22 cellular contexts compared by ENCODE assay signal in genomic region chr15:39936681-39937080, GRCh38. TPM values are rescaled to one million over a fixed set of nuclear protein-coding genes. Genes with fewer than 3 reads are reported as not detected.
A peak's percentile ranks its signal among the peaks of the same experiment; 100 is the strongest.
DNase-seq lines count a peak whose midpoint lies in the region; ATAC-seq and TF ChIP-seq lines count a peak whose summit lies in the region.
"Had no signal": no experiment of that assay in that cellular context is flagged by ENCODE, and none has a peak within 500 bp of the region (broad histone marks: within the 10 kb centered on the region; RNA-seq: fewer than 3 reads in every experiment).

No MANE protein-coding gene starts in this region.

- H3K9me3 Mint-ChIP-seq in brain (peaks cover 0 to 2% (median 0%) of the 10 kb centered on the region in 5 experiments), osteocyte (ENCODE audit: unreplicated experiment) (no peaks in the 10 kb centered on the region)
- H3K9me3 Mint-ChIP-seq: activated CD4-positive, alpha-beta T cell treated with anti-CD3 and anti-CD28 coated beads, Interleukin-2, amount 10 ng/mL, durations not matched to agents 7 days and 5 days had no signal

- H2AFZ ChIP-seq in GM23248: no peak overlapping the region
- H2AFZ ChIP-seq in IMR-90 (replicated peaks; ENCODE audit: low read length, poor library complexity): no peak overlapping the region

- peak overlapping the region; percentile 15 for H2BK5ac ChIP-seq in IMR-90 (ENCODE audit: low read depth, low read length, poor library complexity, severe bottlenecking)

- no peak overlapping the region; the same call in 1 of the 2 replicates for H2BK20ac ChIP-seq in IMR-90 (ENCODE audit: low read depth, low read length)

- in situ Hi-C loops in GM23248 (cut with MboI): no loop called here
- in situ Hi-C loops in IMR-90 (cut with MboI; ENCODE audit: low sequenced_read_pairs): no loop called here
- in situ Hi-C loops in HAP-1 (cut with MboI; ENCODE audit: low sequenced_read_pairs): no loop called here
- in situ Hi-C loops in GM13977 (cut with MboI; ENCODE audit: low pct_unique_long_range_greater_than_20kb, low sequenced_read_pairs, unreplicated experiment): no loop called here

- WGBS in GM23248 (ENCODE audit: low coverage in 1 of 2, low lambda C conversion rate in 2 of 2, missing lambda C conversion rate in 2 of 2), 2 experiments: 81 to 86% methylated on average over 3 of the region's 3 CpGs
- 73% methylated on average over 3 of the region's 3 CpGs; no CpG with 5 or more reads in 1 of the 2 experiments for WGBS in IMR-90 (ENCODE audit: extremely low coverage in 2 of 2, insufficient read length in 1 of 2), 2 experiments

- H3K23ac ChIP-seq in IMR-90 (ENCODE audit: low read depth, low read length): no peak overlapping the region

- BruUV-seq in IMR-90 (replicated peaks; lab: Mats Ljungman, UMichigan): no TSS peak

- H3K36me3 Mint-ChIP-seq in brain (peaks cover 49% of the 10 kb centered on the region), osteocyte (ENCODE audit: unreplicated experiment) (peaks cover 11% of the 10 kb centered on the region)

- peaks cover 34% of the 10 kb centered on the region for H3F3A ChIP-seq in GM23248 (ENCODE audit: insufficient read depth)

- H3K9me3 ChIP-seq in GM23248 (ENCODE audit: low read depth) (no peaks in the 10 kb centered on the region), IMR-90 (ENCODE audit: control insufficient read depth, insufficient read depth, low read length) (no peaks in the 10 kb centered on the region), HAP-1 (no peaks in the 10 kb centered on the region)
- H3K9me3 ChIP-seq: tibial nerve had no signal

- H4K20me1 ChIP-seq in GM23248 (ENCODE audit: insufficient read depth) (no peaks in the 10 kb centered on the region), IMR-90 (ENCODE audit: insufficient read depth, low read length) (peaks cover 21% of the 10 kb centered on the region; the same call in 1 of the 2 replicates)

- no peak overlapping the region for H2BK120ac ChIP-seq in IMR-90 (ENCODE audit: low read depth, low read length)

- no peak overlapping the region for H3K18ac ChIP-seq in IMR-90 (ENCODE audit: low read depth, low read length)

- DNase-seq in GM23248 (no peak), IMR-90 (no peak), osteocyte (ENCODE audit: extremely low spot score, unreplicated experiment) (no peak), HAP-1 (ENCODE audit: low spot score in 2 of 2) (no peak), GM13977 (ENCODE audit: low spot score) (no peak)
- DNase-seq: activated CD4-positive, alpha-beta T cell treated with anti-CD3 and anti-CD28 coated beads, Interleukin-2, amount 10 ng/mL, durations not matched to agents 7 days and 5 days; activated CD8-positive, alpha-beta memory T cell treated with anti-CD3 and anti-CD28 coated beads, Interleukin-2, amount 10 ng/mL, durations not matched to agents 7 days and 5 days; activated naive CD4-positive, alpha-beta T cell treated with anti-CD3 and anti-CD28 coated beads, Interleukin-2, amount 50 U/mL, for 16 hours; activated T-cell treated with anti-CD3 and anti-CD28 coated beads, Interleukin-2, amount 50 U/mL, for 72 hours; amygdala; DMS79; KG1; NCI-H146; NCI-H2171 treated with DMSO at 0.1 percent for 48 hours; NCI-H524 treated with DMSO at 0.1 percent for 48 hours had no signal

- H3K79me1 ChIP-seq in IMR-90 (ENCODE audit: low read depth in 1 of 2, low read length in 2 of 2): peaks cover 29 to 68% of the 10 kb centered on the region in 2 experiments

- H3K4me2 ChIP-seq in GM23248 (ENCODE audit: unreplicated experiment): peak overlapping the region; percentile 99
- peak overlapping the region; percentile 76; the same call in 1 of the 2 replicates for H3K4me2 ChIP-seq in IMR-90 (ENCODE audit: low read depth, low read length)

- no peaks in the 10 kb centered on the region for H3K9me2 ChIP-seq in GM23248 (ENCODE audit: insufficient read depth)

- H3K4me3 Mint-ChIP-seq in brain (peak overlapping the region in 4 of 5 experiments; percentile 21 to 73 (median 42)), osteocyte (ENCODE audit: unreplicated experiment) (peak overlapping the region; percentile 16)
- H3K4me3 Mint-ChIP-seq: activated CD4-positive, alpha-beta T cell treated with anti-CD3 and anti-CD28 coated beads, Interleukin-2, amount 10 ng/mL, durations not matched to agents 7 days and 5 days; activated CD8-positive, alpha-beta memory T cell treated with anti-CD3 and anti-CD28 coated beads, Interleukin-2, amount 10 ng/mL, durations not matched to agents 7 days and 5 days had no signal

- H3K4me1 ChIP-seq in GM23248 (ENCODE audit: insufficient read depth): peaks cover 53% of the 10 kb centered on the region
- peaks cover 26% of the 10 kb centered on the region for H3K4me1 ChIP-seq in IMR-90 (ENCODE audit: control insufficient read depth, insufficient read depth, low read length)
- peaks cover 19% of the 10 kb centered on the region for H3K4me1 ChIP-seq in HAP-1

- H3K4me3 ChIP-seq in GM23248 (no peak overlapping the region), IMR-90 (ENCODE audit: insufficient read depth, low read depth, low read length) (no peak overlapping the region), HAP-1 (no peak overlapping the region)
- H3K4me3 ChIP-seq: cardiac muscle cell, SK-N-MC, tibial nerve had no signal

- H3K27ac Mint-ChIP-seq in brain (no peak overlapping the region), osteocyte (ENCODE audit: unreplicated experiment) (peak overlapping the region; percentile 53)
- H3K27ac Mint-ChIP-seq: activated CD4-positive, alpha-beta T cell treated with anti-CD3 and anti-CD28 coated beads, Interleukin-2, amount 10 ng/mL, durations not matched to agents 7 days and 5 days; activated CD8-positive, alpha-beta memory T cell treated with anti-CD3 and anti-CD28 coated beads, Interleukin-2, amount 10 ng/mL, durations not matched to agents 7 days and 5 days; activated T-cell treated with anti-CD3 and anti-CD28 coated beads, Interleukin-2, amount 50 U/mL, for 72 hours; progenitor cell of endocrine pancreas had no signal

- no peak overlapping the region for H4K8ac ChIP-seq in IMR-90 (ENCODE audit: low read depth in 2 of 2, low read length in 2 of 2)

- H3K27me3 ChIP-seq in GM23248 (replicated peaks; ENCODE audit: insufficient read depth) (no peaks in the 10 kb centered on the region), IMR-90 (ENCODE audit: control insufficient read depth, insufficient read depth, low read length) (no peaks in the 10 kb centered on the region), HAP-1 (ENCODE audit: low read depth) (no peaks in the 10 kb centered on the region)
- H3K27me3 ChIP-seq: cardiac muscle cell, tibial nerve had no signal

- H4K5ac ChIP-seq in IMR-90 (ENCODE audit: low read depth, low read length): no peak overlapping the region

- H2BK15ac ChIP-seq in IMR-90 (ENCODE audit: low read depth, low read length): no peak overlapping the region

- H3K9ac ChIP-seq in GM23248: no peak overlapping the region
- H3K9ac ChIP-seq in IMR-90 (ENCODE audit: low read depth, low read length): no peak overlapping the region

- no peak overlapping the region; the same call in 1 of the 2 replicates for H2AK5ac ChIP-seq in IMR-90 (ENCODE audit: low read depth, low read length)

- 0 out of 2 replicates have a peak overlapping the region, but pooled peaks have one; percentile 1 for H3K14ac ChIP-seq in IMR-90 (replicated peaks; ENCODE audit: low read depth, low read length)

- H3K27me3 Mint-ChIP-seq in brain (peaks cover 10% of the 10 kb centered on the region), osteocyte (ENCODE audit: unreplicated experiment) (no peaks in the 10 kb centered on the region)
- H3K27me3 Mint-ChIP-seq: progenitor cell of endocrine pancreas had no signal

- TF ChIP-seq POLR2A in IMR-90 (IDR thresholded peaks at IDR 0.05; ENCODE audit: low read depth, low read length): no peak

- CTCF ChIA-PET in IMR-90 (lab: Yijun Ruan, JAX): no interaction called here

- ATAC-seq in IMR-90 (ENCODE audit: low read depth) (no peak), GM18502 (IDR thresholded peaks at IDR 0.05; ENCODE audit: poor library complexity, unreplicated experiment) (no peak)
- ATAC-seq: activated CD8-positive, alpha-beta memory T cell treated with anti-CD3 and anti-CD28 coated beads, Interleukin-2, amount 10 ng/mL, durations not matched to agents 7 days and 5 days; activated T-cell treated with anti-CD3 and anti-CD28 coated beads, Interleukin-2, amount 50 U/mL, for 72 hours had no signal

- peaks cover 73% of the 10 kb centered on the region for H3K79me2 ChIP-seq in GM23248 (ENCODE audit: insufficient read depth)

- no peak overlapping the region for H3K27ac ChIP-seq in GM23248
- H3K27ac ChIP-seq in IMR-90 (ENCODE audit: insufficient read depth, low read length): no peak overlapping the region
- H3K27ac ChIP-seq: cardiac muscle cell, SK-N-MC, tibial nerve, VCaP had no signal

- POLR2A ChIA-PET in IMR-90 (lab: Charles Lee; ENCODE audit: unreplicated experiment): interaction anchor here (1.2 kb wide), 1 partner anchor 12 kb away, joined by 7 read pairs; no protein-coding TSS in a partner anchor

- peaks cover 65% of the 10 kb centered on the region for H3K4me1 Mint-ChIP-seq in brain
- peaks cover 71% of the 10 kb centered on the region for H3K4me1 Mint-ChIP-seq in osteocyte (ENCODE audit: unreplicated experiment)

- no peak overlapping the region for H4K91ac ChIP-seq in IMR-90 (ENCODE audit: insufficient read depth, low read depth, low read length)

- H3K36me3 ChIP-seq in GM23248 (ENCODE audit: low read depth): peaks cover 10% of the 10 kb centered on the region; the same call in 1 of the 2 replicates
- peaks cover 18% of the 10 kb centered on the region for H3K36me3 ChIP-seq in IMR-90 (ENCODE audit: control insufficient read depth, insufficient read depth, low read length)
- H3K36me3 ChIP-seq in HAP-1 (replicated peaks): peaks cover 28% of the 10 kb centered on the region
- H3K36me3 ChIP-seq: cardiac muscle cell had no signal

- H3K4ac ChIP-seq in IMR-90 (ENCODE audit: low read depth, low read length): no peak overlapping the region; the same call in 1 of the 2 replicates

- no peak overlapping the region for H3K56ac ChIP-seq in IMR-90 (ENCODE audit: extremely low read depth, insufficient read depth, low read length)

- intact Hi-C loops in IMR-90 (cut with micrococcal nuclease): loop anchor here (10.0 kb wide), 1 partner anchor 252 kb away; no protein-coding TSS in a partner anchor

- no peak overlapping the region for H2AK9ac ChIP-seq in IMR-90 (replicated peaks; ENCODE audit: low read depth, low read length, poor library complexity)

- TF ChIP-seq RAD21 in IMR-90 (IDR thresholded peaks at IDR 0.05; ENCODE audit: low read length): no peak

- no peak for TF ChIP-seq CTCF in IMR-90 (conservative IDR thresholded peaks at IDR 0.05; ENCODE audit: low read depth, low read length)
- no peak for TF ChIP-seq CTCF in brain (conservative IDR thresholded peaks at IDR 0.05)
- no peak for TF ChIP-seq CTCF in osteocyte (IDR thresholded peaks at IDR 0.05)
- TF ChIP-seq CTCF in GM13977 (IDR thresholded peaks at IDR 0.05; ENCODE audit: extremely low read depth, insufficient read depth, missing control alignments): no peak

- H3K9me1 ChIP-seq in IMR-90 (ENCODE audit: insufficient read depth, low read length): peaks cover 15% of the 10 kb centered on the region

- dilution Hi-C loops in IMR-90 (cut with HindIII; ENCODE audit: low sequenced_read_pairs, unreplicated experiment): no loop called here

RNA-seq across cellular contexts. Expression of gene EIF2AK4, which starts 2.8 kb away (rescaled TPM):
- 54.6 and 74.1 TPM in 2 replicates for total RNA-seq in GM23248 (2014; rRNA removed; shearing (Covaris generic))
- 79.3 and 79.8 TPM in 2 replicates for polyA plus RNA-seq in GM23248 (2016; fragmentation: Nextera tagmentation; extraction: Ambion mirVana)
- total RNA-seq in IMR-90 (2012; rRNA removed): 132 and 139 TPM in 2 replicates
- polyA plus RNA-seq in IMR-90 (2012; rRNA removed): 75.3 and 80.3 TPM in 2 replicates
- 35.6 and 77.8 TPM in 2 replicates for polyA plus RNA-seq in IMR-90 (2012; cell fraction: cytosol; rRNA removed)
- 20.2 and 41.4 TPM in 2 replicates for polyA plus RNA-seq in IMR-90 (2012; cell fraction: nucleus; rRNA removed; ENCODE audit: low replicate concordance)
- polyA plus RNA-seq in brain (ENCODE audit: insufficient read depth, low read depth, low replicate concordance): 11.1 TPM
- total RNA-seq in osteocyte: 37.8 and 42.2 TPM in 2 replicates

RNA-seq across cellular contexts. Expression of gene GPR176, which starts 16.6 kb away (rescaled TPM):
- total RNA-seq in GM23248 (2014; rRNA removed; shearing (Covaris generic)): 254 and 307 TPM in 2 replicates
- polyA plus RNA-seq in GM23248 (2016; fragmentation: Nextera tagmentation; extraction: Ambion mirVana) (156 and 161 TPM in 2 replicates), IMR-90 (2012; rRNA removed) (114 and 118 TPM in 2 replicates), brain (ENCODE audit: insufficient read depth, low read depth, low replicate concordance) (22.8 TPM)
- total RNA-seq in IMR-90 (2012; rRNA removed) (194 and 246 TPM in 2 replicates), osteocyte (21.1 and 22.0 TPM in 2 replicates)
- 89.6 and 120 TPM in 2 replicates for polyA plus RNA-seq in IMR-90 (2012; cell fraction: cytosol; rRNA removed)
- polyA plus RNA-seq in IMR-90 (2012; cell fraction: nucleus; rRNA removed; ENCODE audit: low replicate concordance): 71.7 and 95.1 TPM in 2 replicates
- total RNA-seq: activated CD4-positive, alpha-beta T cell treated with anti-CD3 and anti-CD28 coated beads, Interleukin-2, amount 10 ng/mL, durations not matched to agents 7 days and 5 days; activated CD8-positive, alpha-beta memory T cell treated with anti-CD3 and anti-CD28 coated beads, Interleukin-2, amount 10 ng/mL, durations not matched to agents 7 days and 5 days had no signal
